8 cellular contexts compared by ENCODE assay signal in the genomic region with DNA sequence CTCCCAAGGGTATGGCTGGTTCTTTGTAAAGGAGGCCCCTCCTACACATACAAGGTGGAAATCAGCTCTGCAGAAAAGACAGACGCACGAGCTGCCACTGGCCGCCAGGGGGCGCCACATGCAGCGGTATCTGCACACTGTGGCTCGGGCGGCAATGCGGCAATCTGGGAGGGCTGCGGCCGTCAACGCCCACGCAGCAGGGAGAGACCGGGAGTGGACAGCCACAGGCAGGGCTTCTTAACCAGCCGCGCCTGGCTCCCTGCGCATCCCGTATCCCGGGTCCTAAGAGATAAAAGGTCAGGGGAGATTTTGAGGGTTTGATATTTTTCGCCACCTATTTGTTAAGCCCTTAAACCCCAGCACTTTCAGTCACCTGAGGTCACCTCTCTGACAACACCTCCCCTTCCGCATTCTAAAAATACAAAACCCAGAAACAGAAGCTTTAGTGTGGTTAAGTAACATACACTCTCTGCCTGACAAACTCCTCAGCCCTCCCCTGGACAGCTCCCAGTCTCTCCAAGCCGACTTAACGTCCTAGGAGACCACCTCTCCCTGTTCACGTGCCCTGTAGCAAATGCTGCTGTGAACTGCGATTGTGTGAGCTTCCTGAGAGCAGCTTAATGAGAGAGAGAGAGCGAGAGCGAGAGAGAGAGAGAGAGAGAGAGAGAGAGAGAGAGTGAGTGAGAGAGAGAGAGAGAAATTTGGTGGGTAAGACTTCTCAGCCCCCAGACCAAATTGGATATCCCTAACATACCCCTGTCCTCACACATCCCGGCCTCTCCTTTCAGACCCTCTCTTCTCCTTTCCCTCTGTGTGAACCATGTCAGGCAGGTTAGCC. TPM values are rescaled to one million over a fixed set of nuclear protein-coding genes. Genes with fewer than 3 reads are reported as not detected.
DNase-seq lines count a peak whose midpoint lies in the region; TF ChIP-seq lines count a peak whose summit lies in the region.

No MANE protein-coding gene starts in this region.

- 4% methylated on average over 27 of the region's 27 CpGs for WGBS in thymus

- DNase-seq in GDM1 (lab: John Stamatoyannopoulos, UW) (peak; percentile 50), H7 (peak; percentile 88), LNCaP clone FGC (ENCODE audit: low read depth) (no peak), SHP77 (lab: John Stamatoyannopoulos, UW) (peak; percentile 78 to 84), activated gamma-delta T cell treated with Interleukin-2 at 50 U/mL for 16 hours (peak; percentile 90), foreskin melanocyte (peak; percentile 55), occipital lobe (lab: John Stamatoyannopoulos, UW) (peak; percentile 76)

- peak; percentile 97 for TF ChIP-seq CTCF in LNCaP clone FGC (IDR thresholded peaks at IDR 0.05; ENCODE audit: control insufficient read depth, extremely low read depth, insufficient read depth)

- no peaks in the 10 kb centered on the region for H3K36me3 ChIP-seq in H7 (replicated peaks; ENCODE audit: control insufficient read depth, insufficient read depth, low read length)
- H3K36me3 ChIP-seq in thymus (ENCODE audit: control insufficient read depth, insufficient read depth) = peaks cover 3% of the 10 kb centered on the region

- no peaks in the 10 kb centered on the region for H3K9me3 ChIP-seq in thymus (ENCODE audit: control insufficient read depth)

- H3K27me3 ChIP-seq in H7 (ENCODE audit: control insufficient read depth, insufficient read depth, low read length) = peaks cover 21% of the 10 kb centered on the region
- no peaks in the 10 kb centered on the region for H3K27me3 ChIP-seq in thymus (ENCODE audit: control insufficient read depth, insufficient read depth)

- H3K4me1 ChIP-seq in thymus (ENCODE audit: control insufficient read depth, insufficient read depth, low read length) = peaks cover 8% of the 10 kb centered on the region

- H3K4me3 ChIP-seq in H7 (ENCODE audit: insufficient read depth, low read depth, low read length) = peak overlapping the region; percentile 36; the same call in 1 of the 2 replicates
- no peak overlapping the region for H3K4me3 ChIP-seq in LNCaP clone FGC (ENCODE audit: low read depth, low read length)
- H3K4me3 ChIP-seq in thymus (ENCODE audit: low read length) = peak overlapping the region; percentile 52

- peak overlapping the region; percentile 75 for H3K27ac ChIP-seq in thymus (ENCODE audit: low read depth)

RNA-seq across cellular contexts. Expression of a gene that starts 13.5 kb away (rescaled TPM):
- total RNA-seq in H7 (2014; rRNA removed; shearing (Covaris generic)) = 0.03 and 0.04 TPM in 2 replicates
- total RNA-seq in occipital lobe = 7.0 TPM
- 0.50 TPM for polyA plus RNA-seq in thymus

RNA-seq across cellular contexts. Expression of a gene that starts 55.1 kb away (rescaled TPM):
- total RNA-seq in H7 (2014; rRNA removed; shearing (Covaris generic)) = 0.48 and 0.59 TPM in 2 replicates
- 34.3 TPM for total RNA-seq in occipital lobe
- 4.6 TPM for polyA plus RNA-seq in thymus

Comparison
In these comparisons a context has a peak if more than half of its experiments do, and no peak if none do; other contexts are left out.
1. RNA of a gene that starts 55.1 kb away (total RNA-seq): 34.3 TPM in occipital lobe (single experiment); 0.48 to 0.59 TPM in H7; every median in the first group is over 10 times any median in the second.